25 cellular contexts compared by ENCODE assay signal in the genomic region with DNA sequence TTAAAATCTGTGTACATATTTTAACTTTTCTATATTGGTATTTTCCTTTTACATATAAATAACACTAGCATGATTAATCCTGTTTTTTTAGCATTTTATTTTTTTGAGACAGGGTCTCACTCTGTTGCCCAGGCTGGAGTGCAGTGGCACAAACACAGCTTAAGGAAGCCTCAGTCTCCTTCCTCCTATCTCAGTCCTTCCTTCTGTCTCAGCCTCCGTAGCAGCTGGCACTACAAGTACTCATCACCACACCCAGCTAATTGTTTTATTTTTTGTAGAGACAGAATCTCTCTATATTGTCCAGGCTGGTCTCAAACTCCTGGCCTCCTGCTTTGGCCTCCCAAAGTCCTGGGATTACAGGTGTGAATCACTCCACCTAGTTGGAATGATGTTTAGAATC. TPM values are rescaled to one million over a fixed set of nuclear protein-coding genes. Genes with fewer than 3 reads are reported as not detected.
DNase-seq lines count a peak whose midpoint lies in the region; ATAC-seq, FAIRE-seq and TF ChIP-seq lines count a peak whose summit lies in the region.
"Had no signal": no experiment of that assay in that cellular context is flagged by ENCODE, and none has a peak within 500 bp of the region (broad histone marks: within the 10 kb centered on the region; RNA-seq: fewer than 3 reads in every experiment).

No MANE protein-coding gene starts in this region.

- intact Hi-C loops in CD4-positive, alpha-beta memory T cell (cut with micrococcal nuclease) = no loop called here
- intact Hi-C loops in HepG2 (cut with micrococcal nuclease; ENCODE audit: unreplicated experiment) = loop anchor here (2.0 kb wide), 1 partner anchor 61 kb away; a partner anchor contains a TSS

- H3K36me3 ChIP-seq in BLaER1 = peaks cover 34% of the 10 kb centered on the region
- H3K36me3 ChIP-seq in CD4-positive, alpha-beta memory T cell (ENCODE audit: insufficient read depth, low read length) = peaks cover 5% of the 10 kb centered on the region
- H3K36me3 ChIP-seq in HepG2 (replicated peaks in 1 of 2; ENCODE audit: control insufficient read depth in 1 of 2, insufficient read depth in 2 of 2, low read length in 2 of 2) = 0 out of 5 replicates have a peak, but pooled peaks cover 0 to 4% of the 10 kb centered on the region in 2 experiments
- peaks cover 18% of the 10 kb centered on the region; the same call in 1 of the 2 replicates for H3K36me3 ChIP-seq in Karpas-422 (ENCODE audit: insufficient read depth, low read length)

- H3K9ac ChIP-seq in BLaER1 (peak overlapping the region; percentile 100; the same call in 1 of the 2 replicates), HepG2 (ENCODE audit: insufficient read depth, low read depth, low read length) (no peak overlapping the region), Karpas-422 (ENCODE audit: low read length) (no peak overlapping the region)

- no peak overlapping the region for H3K27ac ChIP-seq in BLaER1
- no peak overlapping the region for H3K27ac ChIP-seq in CD4-positive, alpha-beta memory T cell (ENCODE audit: low read depth, low read length)
- H3K27ac ChIP-seq in epithelial cell of prostate = peak overlapping the region; percentile 92
- no peak overlapping the region for H3K27ac ChIP-seq in HepG2 (ENCODE audit: extremely low read length, insufficient read depth, low read length)
- no peak overlapping the region for H3K27ac ChIP-seq in Karpas-422 (ENCODE audit: low read length)

- H3K4me3 ChIP-seq in BLaER1 = no peak overlapping the region
- H3K4me3 ChIP-seq in CD4-positive, alpha-beta memory T cell (ENCODE audit: low read length in 2 of 2) = no peak overlapping the region
- H3K4me3 ChIP-seq in HepG2 (replicated peaks in 1 of 3; ENCODE audit: insufficient read depth in 1 of 3, low read depth in 2 of 3, low read length in 3 of 3) = no peak overlapping the region
- no peak overlapping the region for H3K4me3 ChIP-seq in Karpas-422 (ENCODE audit: low read length)
- H3K4me3 ChIP-seq: body of pancreas, lung, PC-9, spleen, tibial nerve had no signal

- H3K9me3 ChIP-seq in BLaER1 = no peaks in the 10 kb centered on the region
- no peaks in the 10 kb centered on the region for H3K9me3 ChIP-seq in CD4-positive, alpha-beta memory T cell (ENCODE audit: control insufficient read depth in 1 of 2, low read length in 2 of 2)
- no peaks in the 10 kb centered on the region for H3K9me3 ChIP-seq in T-helper 17 cell (ENCODE audit: control insufficient read depth, low read length, poor library complexity, severe bottlenecking)
- no peaks in the 10 kb centered on the region for H3K9me3 ChIP-seq in HepG2 (ENCODE audit: low read length)
- H3K9me3 ChIP-seq in Karpas-422 (ENCODE audit: low read length) = no peaks in the 10 kb centered on the region
- H3K9me3 ChIP-seq: body of pancreas, spleen, tibial nerve had no signal

- H3K4me2 ChIP-seq in BLaER1 = no peak overlapping the region
- no peak overlapping the region for H3K4me2 ChIP-seq in HepG2 (ENCODE audit: low read depth, low read length)
- no peak overlapping the region for H3K4me2 ChIP-seq in Karpas-422 (ENCODE audit: low read depth, low read length, poor library complexity, severe bottlenecking)
- H3K4me2 ChIP-seq: PC-9 had no signal

- H3K79me2 ChIP-seq in HepG2 (ENCODE audit: insufficient read depth, low read length) (peaks cover 21% of the 10 kb centered on the region), Karpas-422 (ENCODE audit: low read length) (peaks cover 43% of the 10 kb centered on the region)

- 100% methylated on average over 1 of the region's 1 CpG for WGBS in HepG2 (ENCODE audit: low lambda C conversion rate)

- H3K27ac Mint-ChIP-seq in CD4-positive, alpha-beta memory T cell = peak overlapping the region in 6 of 7 donors; percentile 48 to 96 (median 76)
- peak overlapping the region; percentile 95 for H3K27ac Mint-ChIP-seq in T-helper 17 cell

- H3K9me3 Mint-ChIP-seq in CD4-positive, alpha-beta memory T cell = no peaks in the 10 kb centered on the region
- H3K9me3 Mint-ChIP-seq: activated naive CD8-positive, alpha-beta T cell treated with anti-CD3 and anti-CD28 coated beads, Interleukin-2, amount 10 ng/mL, durations not matched to agents 7 days and 5 days; effector memory CD8-positive, alpha-beta T cell; stimulated activated naive CD8-positive, alpha-beta T cell treated with anti-CD3 and anti-CD28 coated beads, Interleukin-15, amount 100 ng/mL, for 72 hours; T-helper 1 cell treated with Interleukin-12 subunit alpha and Interleukin-12 subunit beta and Interleukin-4 antibody, amounts not matched to agents 30 μg/mL and 1 μg/mL, for 36 hours had no signal

- H4K20me1 ChIP-seq in BLaER1 (peaks cover 21% of the 10 kb centered on the region), HepG2 (ENCODE audit: insufficient read depth, low read length) (no peaks in the 10 kb centered on the region), Karpas-422 (ENCODE audit: insufficient read depth, low read depth, low read length) (no peaks in the 10 kb centered on the region)

- no peaks in the 10 kb centered on the region for H3K27me3 Mint-ChIP-seq in CD4-positive, alpha-beta memory T cell
- no peaks in the 10 kb centered on the region for H3K27me3 Mint-ChIP-seq in T-helper 17 cell
- H3K27me3 Mint-ChIP-seq: activated naive CD8-positive, alpha-beta T cell treated with anti-CD3 and anti-CD28 coated beads, Interleukin-2, amount 10 ng/mL, durations not matched to agents 7 days and 5 days; effector memory CD8-positive, alpha-beta T cell; stimulated activated naive CD8-positive, alpha-beta T cell treated with anti-CD3 and anti-CD28 coated beads, Interleukin-15, amount 100 ng/mL, for 72 hours had no signal

- TF ChIP-seq RAD21 in HepG2 (CRISPR knock-in tag; IDR thresholded peaks at IDR 0.05) = no peak

- TF ChIP-seq POLR2A in HepG2 (IDR thresholded peaks at IDR 0.05; ENCODE audit: insufficient read depth in 1 of 2, low read depth in 2 of 2, low read length in 2 of 2) = no peak

- no peak for DNase-seq in CD4-positive, alpha-beta memory T cell
- DNase-seq in T-helper 17 cell = no peak
- DNase-seq in epithelial cell of prostate (ENCODE audit: low read depth, low spot score) = no peak
- DNase-seq in SHP77 (lab: John Stamatoyannopoulos, UW) = no peak
- no peak for DNase-seq in HepG2 (ENCODE audit: low spot score)
- DNase-seq in Karpas-422 = no peak
- DNase-seq: activated naive CD8-positive, alpha-beta T cell treated with anti-CD3 and anti-CD28 coated beads, Interleukin-2, amount 10 ng/mL, durations not matched to agents 7 days and 5 days; body of pancreas; effector memory CD8-positive, alpha-beta T cell; EL; NCI-H1105; NCI-H2029 treated with DMSO at 0.1 percent for 48 hours; NCI-H446; occipital lobe; PC-9; retina; spleen; stimulated activated CD4-positive, alpha-beta T cell treated with anti-CD3 and anti-CD28 coated beads, Interleukin-4, amount 100 ng/mL, for 1 hour; stimulated activated naive CD8-positive, alpha-beta T cell treated with anti-CD3 and anti-CD28 coated beads, Interleukin-15, amount 100 ng/mL, for 72 hours had no signal

- H3K36me3 Mint-ChIP-seq in CD4-positive, alpha-beta memory T cell = peaks cover 8 to 20% of the 10 kb centered on the region in 2 donors
- H3K36me3 Mint-ChIP-seq in T-helper 17 cell (ENCODE audit: low read depth) = no peaks in the 10 kb centered on the region

- peaks cover 26% of the 10 kb centered on the region for H3K4me1 ChIP-seq in BLaER1
- peaks cover 29% of the 10 kb centered on the region for H3K4me1 ChIP-seq in CD4-positive, alpha-beta memory T cell (ENCODE audit: insufficient read depth, low read length)
- peaks cover 37% of the 10 kb centered on the region for H3K4me1 ChIP-seq in HepG2 (ENCODE audit: insufficient read depth, low read length)
- peaks cover 22% of the 10 kb centered on the region for H3K4me1 ChIP-seq in Karpas-422 (ENCODE audit: low read length)

- no peaks in the 10 kb centered on the region for H3K27me3 ChIP-seq in BLaER1
- no peaks in the 10 kb centered on the region for H3K27me3 ChIP-seq in CD4-positive, alpha-beta memory T cell (ENCODE audit: insufficient read depth, low read length)
- no peaks in the 10 kb centered on the region for H3K27me3 ChIP-seq in HepG2 (ENCODE audit: control insufficient read depth in 1 of 2, insufficient read depth in 2 of 2, low read length in 2 of 2)
- no peaks in the 10 kb centered on the region for H3K27me3 ChIP-seq in Karpas-422 (ENCODE audit: low read length)
- H3K27me3 ChIP-seq: body of pancreas, spleen, tibial nerve had no signal

- H3K4me1 Mint-ChIP-seq in CD4-positive, alpha-beta memory T cell = peaks cover 13 to 35% (median 24%) of the 10 kb centered on the region in 4 donors
- H3K4me1 Mint-ChIP-seq in T-helper 17 cell = peaks cover 16% of the 10 kb centered on the region

- no peak for FAIRE-seq in HepG2 (lab: Jason Lieb, UNC)
- FAIRE-seq: colon had no signal

- H3K9me2 ChIP-seq in Karpas-422 (replicated peaks; ENCODE audit: insufficient read depth, low read length) = no peaks in the 10 kb centered on the region

- in situ Hi-C loops in HepG2 (cut with HindIII; ENCODE audit: extremely low pct_ligation_motif_present, low pct_unique_long_range_greater_than_20kb) = no loop called here

- ATAC-seq in T-helper 17 cell (no peak), HG03159 (IDR thresholded peaks at IDR 0.05; ENCODE audit: unreplicated experiment) (no peak), HepG2 (no peak)
- ATAC-seq: body of pancreas; effector memory CD8-positive, alpha-beta T cell; stimulated activated naive CD8-positive, alpha-beta T cell treated with anti-CD3 and anti-CD28 coated beads, Interleukin-15, amount 100 ng/mL, for 72 hours had no signal

- CTCF ChIA-PET in CD4-positive, alpha-beta memory T cell (lab: Charles Lee; ENCODE audit: partially characterized antibody) = interaction anchor here (2.5 kb wide), 1 partner anchor 61 kb away, joined by 21 read pairs; a partner anchor contains a TSS
- CTCF ChIA-PET in HepG2 (lab: Yijun Ruan, JAX; ENCODE audit: low intra/inter-chr PET ratio, low total read pairs) = no interaction called here

- H2AFZ ChIP-seq in HepG2 (ENCODE audit: low read length) (no peak overlapping the region), Karpas-422 (ENCODE audit: low read length) (no peak overlapping the region)
- H2AFZ ChIP-seq: PC-9 had no signal

- TF ChIP-seq EP300 in HepG2 (IDR thresholded peaks at IDR 0.05; ENCODE audit: low read depth in 2 of 2, low read length in 2 of 2) = no peak
- no peak for TF ChIP-seq EP300 in HepG2 (CRISPR knock-in tag; IDR thresholded peaks at IDR 0.05; ENCODE audit: borderline replicate concordance)

- peak overlapping the region in 1 of 8 donors; percentile 36 for H3K4me3 Mint-ChIP-seq in CD4-positive, alpha-beta memory T cell
- H3K4me3 Mint-ChIP-seq in T-helper 17 cell = no peak overlapping the region
- H3K4me3 Mint-ChIP-seq: activated naive CD8-positive, alpha-beta T cell treated with anti-CD3 and anti-CD28 coated beads, Interleukin-2, amount 10 ng/mL, durations not matched to agents 7 days and 5 days; stimulated activated naive CD8-positive, alpha-beta T cell treated with anti-CD3 and anti-CD28 coated beads, Interleukin-15, amount 100 ng/mL, for 72 hours; T-helper 1 cell treated with Interleukin-12 subunit alpha and Interleukin-12 subunit beta and Interleukin-4 antibody, amounts not matched to agents 30 μg/mL and 1 μg/mL, for 36 hours had no signal

- TF ChIP-seq CTCF in HepG2 (CRISPR knock-in tag; IDR thresholded peaks at IDR 0.05) = no peak

- POLR2A ChIA-PET in CD4-positive, alpha-beta memory T cell (lab: Charles Lee; ENCODE audit: partially characterized antibody) = interaction anchor here (1.7 to 4.2 kb wide), 3 partner anchors 29 to 106 kb away, joined by 24 to 69 read pairs (median 51); a partner anchor contains a TSS
- POLR2A ChIA-PET in HepG2 (lab: Yijun Ruan, JAX) = no interaction called here

- BruUV-seq in HepG2 (replicated peaks; lab: Mats Ljungman, UMichigan) = no TSS peak

RNA-seq across cellular contexts. Expression of a gene that starts 1.5 kb away (rescaled TPM):
- 10 to 100 TPM; 33.4 to 33.9 TPM for total RNA-seq in CD4-positive, alpha-beta memory T cell
- polyA plus RNA-seq in CD4-positive, alpha-beta memory T cell = 1 to 10 TPM; 9.2 TPM
- total RNA-seq in T-helper 17 cell (10 to 100 TPM; 23.9 to 29.5 TPM), HepG2 (2016; rRNA removed; fragmentation: Illumina TruSeq; extraction: Trizol) (41.5 and 52.6 TPM in 2 replicates)
- total RNA-seq in HepG2 (2016; cell fraction: cytosol; rRNA removed; fragmentation: Illumina TruSeq; extraction: Trizol; ENCODE audit: low read depth) = 10.3 and 10.6 TPM in 2 replicates
- 39.8 and 49.7 TPM in 2 replicates for total RNA-seq in HepG2 (2016; cell fraction: insoluble cytoplasmic fraction; rRNA removed; fragmentation: Illumina TruSeq; extraction: Trizol)
- 33.9 and 34.4 TPM in 2 replicates for total RNA-seq in HepG2 (2016; cell fraction: membrane; rRNA removed; fragmentation: Illumina TruSeq; extraction: Trizol)
- total RNA-seq in HepG2 (2016; cell fraction: nucleus; rRNA removed; fragmentation: Illumina TruSeq; extraction: Trizol) = 39.4 and 43.9 TPM in 2 replicates
- 30.3 and 34.6 TPM in 2 replicates for polyA plus RNA-seq in HepG2 (2011; rRNA removed)
- 10.6 and 18.7 TPM in 2 replicates for polyA plus RNA-seq in HepG2 (2011; cell fraction: cytosol; rRNA removed)
- 23.1 and 31.3 TPM in 2 replicates for polyA plus RNA-seq in HepG2 (2011; cell fraction: nucleus; rRNA removed)
- polyA plus RNA-seq in HepG2 (2012) = 25.4 and 26.1 TPM in 2 replicates
- 8.0 and 8.8 TPM in 2 replicates for polyA plus RNA-seq in HepG2 (2016; cell fraction: cytosol; fragmentation: Illumina TruSeq; extraction: Trizol; ENCODE audit: low read depth)
- polyA plus RNA-seq in HepG2 (2016; cell fraction: insoluble cytoplasmic fraction; fragmentation: Illumina TruSeq; extraction: Trizol; ENCODE audit: low read depth) = 39.1 and 45.0 TPM in 2 replicates
- polyA plus RNA-seq in HepG2 (2016; cell fraction: membrane; fragmentation: Illumina TruSeq; extraction: Trizol; ENCODE audit: low read depth) = 19.7 and 20.6 TPM in 2 replicates
- polyA plus RNA-seq in HepG2 (2016; cell fraction: nucleus; fragmentation: Illumina TruSeq; extraction: Trizol; ENCODE audit: insufficient read depth, low read depth) = 53.8 and 56.9 TPM in 2 replicates
- polyA minus RNA-seq in HepG2 (2011; rRNA and poly(A)+ RNA removed; ENCODE audit: low replicate concordance) = 32.1 and 44.9 TPM in 2 replicates
- 24.9 and 25.5 TPM in 2 replicates for polyA minus RNA-seq in HepG2 (2011; cell fraction: cytosol; rRNA and poly(A)+ RNA removed)
- polyA minus RNA-seq in HepG2 (2011; cell fraction: nucleus; rRNA and poly(A)+ RNA removed) = 61.3 and 65.8 TPM in 2 replicates
- 23.4 and 43.3 TPM in 2 replicates for total RNA-seq in Karpas-422 (2014; rRNA removed; shearing (Covaris generic); ENCODE audit: low replicate concordance)

RNA-seq across cellular contexts. Expression of a gene that starts 29.9 kb away (rescaled TPM):
- total RNA-seq in CD4-positive, alpha-beta memory T cell = 10 to 100 TPM; 42.8 to 52.0 TPM
- polyA plus RNA-seq in CD4-positive, alpha-beta memory T cell = 10 to 100 TPM; 14.4 to 23.0 TPM
- total RNA-seq in T-helper 17 cell (10 to 100 TPM; 31.5 to 36.5 TPM), HepG2 (2016; rRNA removed; fragmentation: Illumina TruSeq; extraction: Trizol) (33.6 and 49.9 TPM in 2 replicates)
- 10.0 and 12.6 TPM in 2 replicates for total RNA-seq in HepG2 (2016; cell fraction: cytosol; rRNA removed; fragmentation: Illumina TruSeq; extraction: Trizol; ENCODE audit: low read depth)
- 33.1 and 46.0 TPM in 2 replicates for total RNA-seq in HepG2 (2016; cell fraction: insoluble cytoplasmic fraction; rRNA removed; fragmentation: Illumina TruSeq; extraction: Trizol)
- 16.2 and 20.5 TPM in 2 replicates for total RNA-seq in HepG2 (2016; cell fraction: membrane; rRNA removed; fragmentation: Illumina TruSeq; extraction: Trizol)
- 38.4 and 46.0 TPM in 2 replicates for total RNA-seq in HepG2 (2016; cell fraction: nucleus; rRNA removed; fragmentation: Illumina TruSeq; extraction: Trizol)
- 22.2 and 27.9 TPM in 2 replicates for polyA plus RNA-seq in HepG2 (2011; rRNA removed)
- 39.4 and 55.2 TPM in 2 replicates for polyA plus RNA-seq in HepG2 (2011; cell fraction: cytosol; rRNA removed)
- 24.0 and 24.4 TPM in 2 replicates for polyA plus RNA-seq in HepG2 (2011; cell fraction: nucleus; rRNA removed)
- polyA plus RNA-seq in HepG2 (2012) = 25.8 and 30.9 TPM in 2 replicates
- polyA plus RNA-seq in HepG2 (2016; cell fraction: cytosol; fragmentation: Illumina TruSeq; extraction: Trizol; ENCODE audit: low read depth) = 10.7 and 11.0 TPM in 2 replicates
- 32.6 and 34.2 TPM in 2 replicates for polyA plus RNA-seq in HepG2 (2016; cell fraction: insoluble cytoplasmic fraction; fragmentation: Illumina TruSeq; extraction: Trizol; ENCODE audit: low read depth)
- 17.4 and 18.7 TPM in 2 replicates for polyA plus RNA-seq in HepG2 (2016; cell fraction: membrane; fragmentation: Illumina TruSeq; extraction: Trizol; ENCODE audit: low read depth)
- 84.5 TPM in 2 replicates for polyA plus RNA-seq in HepG2 (2016; cell fraction: nucleus; fragmentation: Illumina TruSeq; extraction: Trizol; ENCODE audit: insufficient read depth, low read depth)
- polyA minus RNA-seq in HepG2 (2011; rRNA and poly(A)+ RNA removed; ENCODE audit: low replicate concordance) = 22.6 and 27.6 TPM in 2 replicates
- polyA minus RNA-seq in HepG2 (2011; cell fraction: cytosol; rRNA and poly(A)+ RNA removed) = 20.3 and 30.2 TPM in 2 replicates
- 15.2 and 16.9 TPM in 2 replicates for polyA minus RNA-seq in HepG2 (2011; cell fraction: nucleus; rRNA and poly(A)+ RNA removed)
- 52.2 and 90.3 TPM in 2 replicates for total RNA-seq in Karpas-422 (2014; rRNA removed; shearing (Covaris generic); ENCODE audit: low replicate concordance)
